In genomic region chr17:21745385-21746054, GRCh38 we compare ENCODE assay signal across 17 cellular contexts. TPM values are rescaled to one million over a fixed set of nuclear protein-coding genes. Genes with fewer than 3 reads are reported as not detected.
"Had no signal": no experiment of that assay in that cellular context is flagged by ENCODE, and none has a peak within 500 bp of the region (broad histone marks: within the 10 kb centered on the region; RNA-seq: fewer than 3 reads in every experiment).

No MANE protein-coding gene starts in this region.

RNA-seq across cellular contexts. Expression of gene KCNJ18, which starts 53.2 kb away (rescaled TPM):
- total RNA-seq: naive thymus-derived CD8-positive, alpha-beta T cell; natural killer cell treated with Interleukin-12 subunit alpha and Interleukin-12 subunit beta and Interleukin-15 and Interleukin-18, amount 100 ng/mL, for 72 hours; neural crest cell; omental fat pad; osteocyte; pancreas; posterior vena cava; prostate gland; pulmonary artery endothelial cell; right atrium auricular region; sciatic nerve; smooth muscle cell; spleen; transverse colon; upper lobe of right lung; urinary bladder; uterus had no signal
- polyA plus RNA-seq: naive thymus-derived CD8-positive, alpha-beta T cell; pancreas; smooth muscle cell; spleen; urinary bladder had no signal
